In genomic region chr6:52725133-52725529, GRCh38 we compare ENCODE assay signal across 1 cellular context.
TF ChIP-seq lines count a peak whose summit lies in the region.

No MANE protein-coding gene starts in this region.

TF ChIP-seq in HepG2, 621 proteins besides CTCF, POLR2A, EP300 and RAD21 (continued from another document and continues in another):
- 0 out of 2 replicates have a peak, but pooled peaks have one; percentile 6 for TF ChIP-seq ZFP91 (CRISPR knock-in tag; IDR thresholded peaks at IDR 0.05; ENCODE audit: borderline replicate concordance)
- TF ChIP-seq ZNF710 (CRISPR knock-in tag; IDR thresholded peaks at IDR 0.05; ENCODE audit: borderline replicate concordance): no peak
- TF ChIP-seq UBTF (CRISPR knock-in tag; IDR thresholded peaks at IDR 0.05): no peak
- peak; percentile 10; the same call in 1 of the 2 replicates for TF ChIP-seq TFAP4 (IDR thresholded peaks at IDR 0.05; ENCODE audit: borderline replicate concordance, low read depth)
- 0 out of 3 replicates have a peak, but pooled peaks have one; percentile 8 for TF ChIP-seq MXI1 (IDR thresholded peaks at IDR 0.05; ENCODE audit: borderline replicate concordance, low read depth, low read length)
- TF ChIP-seq SNAPC5 (CRISPR knock-in tag; IDR thresholded peaks at IDR 0.05; ENCODE audit: borderline replicate concordance): no peak
- no peak for TF ChIP-seq HNRNPLL (IDR thresholded peaks at IDR 0.05; ENCODE audit: low read depth, low read length, poor library complexity, severe bottlenecking)
- no peak for TF ChIP-seq TAF1 (CRISPR knock-in tag; IDR thresholded peaks at IDR 0.05)
- TF ChIP-seq ZNF17 (CRISPR knock-in tag; IDR thresholded peaks at IDR 0.05): no peak
- no peak for TF ChIP-seq ZNF543 (CRISPR knock-in tag; IDR thresholded peaks at IDR 0.05)
- peak; percentile 79 to 82 for TF ChIP-seq MAFK (conservative IDR thresholded peaks at IDR 0.05 in 1 of 2, IDR thresholded peaks at IDR 0.05 in 1 of 2; ENCODE audit: low read length in 2 of 2)
- TF ChIP-seq ZNF333 (CRISPR knock-in tag; IDR thresholded peaks at IDR 0.05; ENCODE audit: borderline replicate concordance): no peak
- peak; percentile 86; the same call in 1 of the 2 replicates for TF ChIP-seq ZC3H4 (CRISPR knock-in tag; IDR thresholded peaks at IDR 0.05; ENCODE audit: borderline replicate concordance)
- TF ChIP-seq SUZ12 (IDR thresholded peaks at IDR 0.05; ENCODE audit: low read depth, low read length): no peak
- no peak for TF ChIP-seq NKX3-1 (CRISPR knock-in tag; IDR thresholded peaks at IDR 0.05)
- TF ChIP-seq RBAK (CRISPR knock-in tag; IDR thresholded peaks at IDR 0.05): no peak
- TF ChIP-seq SALL2 (CRISPR knock-in tag; IDR thresholded peaks at IDR 0.05): no peak; the same call in 1 of the 2 replicates
- no peak for TF ChIP-seq KLF15 (CRISPR knock-in tag; IDR thresholded peaks at IDR 0.05; ENCODE audit: borderline replicate concordance)
- no peak for TF ChIP-seq ZFP62 (CRISPR knock-in tag; IDR thresholded peaks at IDR 0.05)
- TF ChIP-seq DMTF1 (CRISPR knock-in tag; IDR thresholded peaks at IDR 0.05): no peak
- no peak for TF ChIP-seq ESRRA (CRISPR knock-in tag; IDR thresholded peaks at IDR 0.05; ENCODE audit: low read depth)
- no peak for TF ChIP-seq ETS1 (CRISPR knock-in tag; IDR thresholded peaks at IDR 0.05)
- no peak for TF ChIP-seq PLSCR1 (CRISPR knock-in tag; IDR thresholded peaks at IDR 0.05; ENCODE audit: borderline replicate concordance)
- TF ChIP-seq ZNF331 (CRISPR knock-in tag; IDR thresholded peaks at IDR 0.05): no peak
- no peak for TF ChIP-seq CAMTA2 (CRISPR knock-in tag; IDR thresholded peaks at IDR 0.05; ENCODE audit: borderline replicate concordance)
- TF ChIP-seq ZNF816 (CRISPR knock-in tag; IDR thresholded peaks at IDR 0.05; ENCODE audit: borderline replicate concordance): no peak
- no peak for TF ChIP-seq THAP8 (CRISPR knock-in tag; IDR thresholded peaks at IDR 0.05; ENCODE audit: borderline replicate concordance)
- no peak for TF ChIP-seq ZNF572 (CRISPR knock-in tag; IDR thresholded peaks at IDR 0.05)
- TF ChIP-seq ZNF704 (CRISPR knock-in tag; IDR thresholded peaks at IDR 0.05; ENCODE audit: borderline replicate concordance): no peak
- 0 out of 2 replicates have a peak, but pooled peaks have one; percentile 37 for TF ChIP-seq PAX8 (CRISPR knock-in tag; IDR thresholded peaks at IDR 0.05; ENCODE audit: borderline replicate concordance)
- no peak for TF ChIP-seq CHCHD3 (CRISPR knock-in tag; IDR thresholded peaks at IDR 0.05)
- TF ChIP-seq ZNF318 (CRISPR knock-in tag; IDR thresholded peaks at IDR 0.05): no peak
- TF ChIP-seq ZNF614 (CRISPR knock-in tag; IDR thresholded peaks at IDR 0.05; ENCODE audit: borderline replicate concordance): no peak
